19 cellular contexts compared by ENCODE assay signal in the genomic region with DNA sequence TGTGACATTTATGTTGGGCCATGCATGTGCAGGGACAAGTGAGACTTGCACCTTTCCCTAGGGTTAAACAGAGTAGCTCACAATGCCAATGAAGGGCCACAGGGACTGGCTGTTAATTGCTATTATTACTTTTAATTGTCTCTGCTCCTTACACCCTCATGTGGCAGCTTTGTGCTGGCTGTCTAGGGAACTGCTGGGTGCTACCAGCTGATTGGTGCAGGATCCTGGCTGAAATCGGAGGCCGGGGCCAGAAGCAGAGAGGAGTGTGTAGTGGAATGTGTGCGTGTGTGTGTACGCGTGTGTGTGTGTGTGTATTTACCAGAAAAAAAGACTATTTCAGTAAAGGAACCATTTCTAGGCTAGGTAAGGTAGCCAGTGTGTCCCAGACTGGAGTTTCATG.
"Had no signal": no experiment of that assay in that cellular context is flagged by ENCODE, and none has a peak within 500 bp of the region (broad histone marks: within the 10 kb centered on the region; RNA-seq: fewer than 3 reads in every experiment).

No MANE protein-coding gene starts in this region.

- H3K9me3 Mint-ChIP-seq: immature natural killer cell; memory B cell; natural killer cell treated with Interleukin-12 subunit alpha and Interleukin-12 subunit beta and Interleukin-15 and Interleukin-18, amount 100 ng/mL, for 72 hours had no signal

- H3K4me1 ChIP-seq: colonic mucosa, foreskin keratinocyte, left ventricle myocardium inferior, lower lobe of right lung, sigmoid colon, transverse colon had no signal

- H3K27me3 ChIP-seq: colonic mucosa, foreskin keratinocyte, neutrophil, sigmoid colon, transverse colon had no signal

- H3K27me3 Mint-ChIP-seq: memory B cell had no signal

- H3K36me3 Mint-ChIP-seq: immature natural killer cell; memory B cell; natural killer cell treated with Interleukin-12 subunit alpha and Interleukin-12 subunit beta and Interleukin-15 and Interleukin-18, amount 100 ng/mL, for 72 hours had no signal

- H3K36me3 ChIP-seq: colonic mucosa, left ventricle myocardium inferior, neutrophil, sigmoid colon, thoracic aorta, transverse colon had no signal

- H3K9me3 ChIP-seq: colonic mucosa, lower lobe of right lung, neutrophil, sigmoid colon, thoracic aorta, transverse colon had no signal

- H3K27ac Mint-ChIP-seq: immature natural killer cell; memory B cell; natural killer cell treated with Interleukin-12 subunit alpha and Interleukin-12 subunit beta and Interleukin-15 and Interleukin-18, amount 100 ng/mL, for 72 hours had no signal

- H3K27ac ChIP-seq: colonic mucosa, foreskin keratinocyte, left ventricle myocardium inferior, lower lobe of right lung, neutrophil, sigmoid colon, skin epidermis, stomach, thoracic aorta, transverse colon had no signal

- DNase-seq: colonic mucosa; dermis blood vessel endothelial cell; erythroblast; foreskin keratinocyte; immature natural killer cell; left cardiac atrium; left ventricle myocardium inferior; lower lobe of right lung; midbrain; stimulated activated naive CD4-positive, alpha-beta T cell; stomach; substantia nigra; transverse colon had no signal

- H3K4me1 Mint-ChIP-seq: immature natural killer cell, memory B cell had no signal

- H3K4me3 Mint-ChIP-seq: immature natural killer cell; memory B cell; natural killer cell treated with Interleukin-12 subunit alpha and Interleukin-12 subunit beta and Interleukin-15 and Interleukin-18, amount 100 ng/mL, for 72 hours had no signal

- ATAC-seq: foreskin keratinocyte; left cardiac atrium; lower lobe of right lung; natural killer cell treated with Interleukin-12 subunit alpha and Interleukin-12 subunit beta and Interleukin-15 and Interleukin-18, amount 100 ng/mL, for 72 hours had no signal

- H3K4me3 ChIP-seq: colonic mucosa, left ventricle myocardium inferior, lower lobe of right lung, sigmoid colon, skin epidermis, stomach, thoracic aorta, transverse colon had no signal
